ENCODE assay signal across 20 cellular contexts in genomic region chr17:39641883-39642282, GRCh38. TPM values are rescaled to one million over a fixed set of nuclear protein-coding genes. Genes with fewer than 3 reads are reported as not detected.
"Had no signal": no experiment of that assay in that cellular context is flagged by ENCODE, and none has a peak within 500 bp of the region (broad histone marks: within the 10 kb centered on the region; RNA-seq: fewer than 3 reads in every experiment).

No MANE protein-coding gene starts in this region.

- H3K9me3 Mint-ChIP-seq: activated CD4-positive, alpha-beta memory T cell treated with anti-CD3 and anti-CD28 coated beads for 36 hours; activated naive CD8-positive, alpha-beta T cell treated with anti-CD3 and anti-CD28 coated beads, Interleukin-2, amount 10 ng/mL, durations not matched to agents 7 days and 5 days; neural crest cell had no signal

- H3K27me3 Mint-ChIP-seq: activated CD4-positive, alpha-beta memory T cell treated with anti-CD3 and anti-CD28 coated beads for 36 hours; activated CD8-positive, alpha-beta memory T cell treated with anti-CD3 and anti-CD28 coated beads, Interleukin-2, amount 10 ng/mL, durations not matched to agents 7 days and 5 days; activated naive CD8-positive, alpha-beta T cell treated with anti-CD3 and anti-CD28 coated beads, Interleukin-2, amount 10 ng/mL, durations not matched to agents 7 days and 5 days had no signal

- H3K9me3 ChIP-seq: breast epithelium, thyroid gland, vagina had no signal

- DNase-seq: activated CD4-positive, alpha-beta memory T cell treated with anti-CD3 and anti-CD28 coated beads for 36 hours; activated CD8-positive, alpha-beta memory T cell treated with anti-CD3 and anti-CD28 coated beads, Interleukin-2, amount 10 ng/mL, durations not matched to agents 7 days and 5 days; activated gamma-delta T cell; activated naive CD8-positive, alpha-beta T cell treated with anti-CD3 and anti-CD28 coated beads, Interleukin-2, amount 10 ng/mL, durations not matched to agents 7 days and 5 days; activated T-cell treated with anti-CD3 and anti-CD28 coated beads, Interleukin-2, amount 50 U/mL, for 48 hours; anterior cingulate cortex; dermis blood vessel endothelial cell; foreskin melanocyte; mesendoderm; stimulated activated CD4-positive, alpha-beta T cell treated with anti-CD3 and anti-CD28 coated beads, Interleukin-1b, Interleukin-23, amount 100 ng/mL, for 48 hours; thyroid gland had no signal

- ATAC-seq: activated CD8-positive, alpha-beta memory T cell treated with anti-CD3 and anti-CD28 coated beads, Interleukin-2, amount 10 ng/mL, durations not matched to agents 7 days and 5 days had no signal

- H3K4me3 ChIP-seq: breast epithelium, thyroid gland, vagina had no signal

- H3K4me3 Mint-ChIP-seq: activated CD4-positive, alpha-beta memory T cell treated with anti-CD3 and anti-CD28 coated beads for 36 hours; activated CD8-positive, alpha-beta memory T cell treated with anti-CD3 and anti-CD28 coated beads, Interleukin-2, amount 10 ng/mL, durations not matched to agents 7 days and 5 days; activated naive CD8-positive, alpha-beta T cell treated with anti-CD3 and anti-CD28 coated beads, Interleukin-2, amount 10 ng/mL, durations not matched to agents 7 days and 5 days; neural crest cell had no signal

- H3K27me3 ChIP-seq: breast epithelium, thyroid gland, vagina had no signal

- H3K27ac Mint-ChIP-seq: activated CD4-positive, alpha-beta memory T cell treated with anti-CD3 and anti-CD28 coated beads for 36 hours; activated CD8-positive, alpha-beta memory T cell treated with anti-CD3 and anti-CD28 coated beads, Interleukin-2, amount 10 ng/mL, durations not matched to agents 7 days and 5 days; activated naive CD8-positive, alpha-beta T cell treated with anti-CD3 and anti-CD28 coated beads, Interleukin-2, amount 10 ng/mL, durations not matched to agents 7 days and 5 days had no signal

- H3K27ac ChIP-seq: breast epithelium, epithelial cell of prostate, thyroid gland, vagina, VCaP had no signal

- H3K36me3 ChIP-seq: breast epithelium, thyroid gland, vagina had no signal

RNA-seq across cellular contexts. Expression of gene PPP1R1B, which starts 15.1 kb away (rescaled TPM):
- total RNA-seq: activated CD4-positive, alpha-beta memory T cell treated with anti-CD3 and anti-CD28 coated beads for 36 hours; activated CD8-positive, alpha-beta memory T cell treated with anti-CD3 and anti-CD28 coated beads, Interleukin-2, amount 10 ng/mL, durations not matched to agents 7 days and 5 days; activated naive CD8-positive, alpha-beta T cell treated with anti-CD3 and anti-CD28 coated beads, Interleukin-2, amount 10 ng/mL, durations not matched to agents 7 days and 5 days; dermis blood vessel endothelial cell; neural crest cell; pulmonary artery endothelial cell; T-helper 1 cell treated with Interleukin-12 subunit alpha and Interleukin-12 subunit beta and Interleukin-4 antibody, amounts not matched to agents 30 ng/mL and 1 ng/mL, for 36 hours had no signal

RNA-seq across cellular contexts. Expression of gene PNMT, which starts 26.4 kb away (rescaled TPM):
- total RNA-seq: activated CD4-positive, alpha-beta memory T cell treated with anti-CD3 and anti-CD28 coated beads for 36 hours; activated CD8-positive, alpha-beta memory T cell treated with anti-CD3 and anti-CD28 coated beads, Interleukin-2, amount 10 ng/mL, durations not matched to agents 7 days and 5 days; activated naive CD8-positive, alpha-beta T cell treated with anti-CD3 and anti-CD28 coated beads, Interleukin-2, amount 10 ng/mL, durations not matched to agents 7 days and 5 days; fibroblast of lung; pulmonary artery endothelial cell; T-helper 1 cell treated with Interleukin-12 subunit alpha and Interleukin-12 subunit beta and Interleukin-4 antibody, amounts not matched to agents 30 ng/mL and 1 ng/mL, for 36 hours had no signal
- polyA plus RNA-seq: fibroblast of lung had no signal

RNA-seq across cellular contexts. Expression of gene NEUROD2, which starts 34.2 kb away (rescaled TPM):
- total RNA-seq: activated CD4-positive, alpha-beta memory T cell treated with anti-CD3 and anti-CD28 coated beads for 36 hours; activated CD8-positive, alpha-beta memory T cell treated with anti-CD3 and anti-CD28 coated beads, Interleukin-2, amount 10 ng/mL, durations not matched to agents 7 days and 5 days; activated naive CD8-positive, alpha-beta T cell treated with anti-CD3 and anti-CD28 coated beads, Interleukin-2, amount 10 ng/mL, durations not matched to agents 7 days and 5 days; breast epithelium; dermis blood vessel endothelial cell; fibroblast of lung; neural crest cell; osteocyte; pulmonary artery endothelial cell; T-helper 1 cell treated with Interleukin-12 subunit alpha and Interleukin-12 subunit beta and Interleukin-4 antibody, amounts not matched to agents 30 ng/mL and 1 ng/mL, for 36 hours; thyroid gland; vagina had no signal
- polyA plus RNA-seq: fibroblast of lung had no signal
